9 cellular contexts compared by ENCODE assay signal in genomic region chr3:113747719-113748046, GRCh38. TPM values are rescaled to one million over a fixed set of nuclear protein-coding genes. Genes with fewer than 3 reads are reported as not detected.
DNase-seq lines count a peak whose midpoint lies in the region; ATAC-seq, FAIRE-seq and TF ChIP-seq lines count a peak whose summit lies in the region.
"Had no signal": no experiment of that assay in that cellular context is flagged by ENCODE, and none has a peak within 500 bp of the region (broad histone marks: within the 10 kb centered on the region; RNA-seq: fewer than 3 reads in every experiment).

No MANE protein-coding gene starts in this region.

- no peak for TF ChIP-seq POLR2A in NB4 (IDR thresholded peaks at IDR 0.05; ENCODE audit: extremely low read depth, insufficient read length)

- peak overlapping the region; percentile 89 for H2AFZ ChIP-seq in astrocyte (ENCODE audit: low read depth, low read length)

- H3K36me3 Mint-ChIP-seq in astrocyte (ENCODE audit: low read depth, unreplicated experiment): peaks cover 2% of the 10 kb centered on the region

- H3K9me3 Mint-ChIP-seq in astrocyte (ENCODE audit: unreplicated experiment): no peaks in the 10 kb centered on the region

- no peak for FAIRE-seq in astrocyte (lab: Jason Lieb, UNC)
- FAIRE-seq: endometrium had no signal

- H3K27ac ChIP-seq in astrocyte (ENCODE audit: low read depth, low read length) (peak overlapping the region; percentile 100), lung (ENCODE audit: low read depth in 1 of 2, low read length in 1 of 2) (peak overlapping the region in 1 of 2 donors; percentile 98), stomach smooth muscle (ENCODE audit: low read length) (peak overlapping the region; percentile 100)

- peaks cover 77% of the 10 kb centered on the region for H3K79me2 ChIP-seq in astrocyte (ENCODE audit: insufficient read depth, low read length)

- H3K9ac ChIP-seq in astrocyte (ENCODE audit: low read length) (peak overlapping the region; percentile 100), stomach smooth muscle (ENCODE audit: low read length in 2 of 2) (peak overlapping the region; percentile 95 to 99)

- H3K27me3 ChIP-seq in astrocyte (ENCODE audit: insufficient read depth, low read length) (no peaks in the 10 kb centered on the region), lung (ENCODE audit: control insufficient read depth, insufficient read depth) (no peaks in the 10 kb centered on the region), stomach smooth muscle (ENCODE audit: control insufficient read depth in 1 of 2, insufficient read depth in 2 of 2, low read length in 2 of 2) (no peaks in the 10 kb centered on the region)

- WGBS in lung, 2 donors: 4 to 6% methylated on average over 6 of the region's 6 CpGs

- peak overlapping the region; percentile 100 for H3K27ac Mint-ChIP-seq in astrocyte (ENCODE audit: unreplicated experiment)

- H3K36me3 ChIP-seq in astrocyte (ENCODE audit: insufficient read depth, low read length) (no peaks in the 10 kb centered on the region), lung (ENCODE audit: control insufficient read depth in 2 of 2, insufficient read depth in 2 of 2, low read length in 2 of 2) (no peaks in the 10 kb centered on the region), stomach smooth muscle (ENCODE audit: control insufficient read depth in 2 of 2, insufficient read depth in 2 of 2, low read length in 2 of 2) (no peaks in the 10 kb centered on the region)

- peak overlapping the region; percentile 100 for H3K4me3 Mint-ChIP-seq in astrocyte (ENCODE audit: unreplicated experiment)

- H3K9me3 ChIP-seq in astrocyte (ENCODE audit: insufficient read depth, low read depth, low read length) (no peaks in the 10 kb centered on the region), lung (ENCODE audit: control insufficient read depth in 2 of 2, insufficient read depth in 1 of 2, low read length in 1 of 2) (no peaks in the 10 kb centered on the region), stomach smooth muscle (ENCODE audit: control insufficient read depth in 2 of 2, low read length in 2 of 2) (no peaks in the 10 kb centered on the region)

- peak overlapping the region; percentile 86 for H3K4me3 ChIP-seq in NB4 (ENCODE audit: low read depth, low read length)
- H3K4me3 ChIP-seq in astrocyte (ENCODE audit: insufficient read depth, low read depth, low read length): peak overlapping the region; percentile 92
- peak overlapping the region; percentile 86 for H3K4me3 ChIP-seq in lung
- peak overlapping the region; percentile 96 to 97 for H3K4me3 ChIP-seq in stomach smooth muscle (ENCODE audit: low read length in 2 of 2)

- TF ChIP-seq CTCF in NB4 (IDR thresholded peaks at IDR 0.05; ENCODE audit: low read depth, low read length): no peak
- no peak for TF ChIP-seq CTCF in astrocyte (IDR thresholded peaks at IDR 0.05; ENCODE audit: insufficient read depth, low read depth, low read length)
- no peak for TF ChIP-seq CTCF in lung (IDR thresholded peaks at IDR 0.05; ENCODE audit: control extremely low read depth, extremely low read depth)

- peak overlapping the region; percentile 88 for H3K4me2 ChIP-seq in astrocyte (ENCODE audit: low read length)

- DNase-seq in NCI-H748 (lab: John Stamatoyannopoulos, UW; ENCODE audit: unreplicated experiment) (peak; percentile 28), NCI-H748 treated with DMSO at 0.1 percent for 48 hours (lab: John Stamatoyannopoulos, UW) (no peak), NB4 (ENCODE audit: low read depth) (peak; percentile 56), astrocyte (ENCODE audit: low read depth) (peak; percentile 34), lung (ENCODE audit: low spot score) (no peak), kidney tubule cell (ENCODE audit: low spot score) (no peak)
- no peak for DNase-seq in NK-92 treated with Interleukin-12 subunit alpha and Interleukin-12 subunit beta, amount 100 ng/mL, for 24 hours (lab: John Stamatoyannopoulos, UW)

- ATAC-seq in lung (ENCODE audit: insufficient read depth, low FRiP score): no peak

- peaks cover 16% of the 10 kb centered on the region for H3K4me1 ChIP-seq in astrocyte (ENCODE audit: insufficient read depth, low read length)
- H3K4me1 ChIP-seq in lung (ENCODE audit: control insufficient read depth in 2 of 2, insufficient read depth in 2 of 2, low read length in 2 of 2): peaks cover 0 to 3% of the 10 kb centered on the region in 2 donors
- H3K4me1 ChIP-seq in stomach smooth muscle (ENCODE audit: control insufficient read depth, insufficient read depth, low read length): peaks cover 16% of the 10 kb centered on the region

- H4K20me1 ChIP-seq in astrocyte (ENCODE audit: insufficient read depth, low read length): peaks cover 17% of the 10 kb centered on the region

- H3K4me1 Mint-ChIP-seq in astrocyte (ENCODE audit: low read depth, unreplicated experiment): peaks cover 28% of the 10 kb centered on the region

- no peaks in the 10 kb centered on the region for H3K27me3 Mint-ChIP-seq in astrocyte (ENCODE audit: low read depth, unreplicated experiment)

RNA-seq across cellular contexts. Expression of gene ATP6V1A, which starts 0.8 kb away (rescaled TPM):
- total RNA-seq in astrocyte (123 and 129 TPM in 2 replicates), lung (10 to 100 TPM; 68.5 to 99.6 TPM)
- polyA plus RNA-seq in lung: 10 to 100 TPM; 23.1 to 32.2 TPM

RNA-seq across cellular contexts. Expression of gene NAA50, which starts 1.6 kb away (rescaled TPM):
- total RNA-seq in astrocyte (141 and 151 TPM in 2 replicates), lung (10 to 100 TPM; 58.2 to 82.7 TPM)
- polyA plus RNA-seq in lung: 10 to 100 TPM; 27.8 to 64.6 TPM

RNA-seq across cellular contexts. Expression of gene USF3, which starts 51.2 kb away (rescaled TPM):
- total RNA-seq in astrocyte (10.0 and 11.8 TPM in 2 replicates), lung (10 to 100 TPM; 14.3 to 21.3 TPM)
- polyA plus RNA-seq in lung: 1 to 10 TPM; 5.2 to 5.4 TPM

Comparison
In these comparisons a context has a peak if more than half of its experiments do, and no peak if none do; other contexts are left out.
1. DNase-seq: peak in NCI-H748 (single experiment), NB4 (single experiment) and astrocyte (single experiment); none in NCI-H748 treated with DMSO at 0.1 percent for 48 hours (single experiment), lung (single experiment), kidney tubule cell (single experiment) and NK-92 treated with Interleukin-12 subunit alpha and Interleukin-12 subunit beta, amount 100 ng/mL, for 24 hours (single experiment).
2. Peak in every context shown above with its lines, with median percentiles within 50 percentile points of each other: H3K4me3 ChIP-seq.